1 cellular context compared by ENCODE assay signal in genomic region chr6:119566546-119567263, GRCh38.
TF ChIP-seq lines count a peak whose summit lies in the region.

No MANE protein-coding gene starts in this region.

TF ChIP-seq in K562, 482 proteins besides CTCF, POLR2A, EP300 and RAD21 (continued from another document and continues in another):
- TF ChIP-seq ZFX (CRISPR knock-in tag; IDR thresholded peaks at IDR 0.05) (0 out of 2 replicates have a peak, but pooled peaks have one; percentile 9), SRSF7 (optimal IDR thresholded peaks at IDR 0.05; ENCODE audit: low read depth, low read length) (no peak), TAF9B (IDR thresholded peaks at IDR 0.05; ENCODE audit: partially characterized antibody) (peak; percentile 53), ARNT (IDR thresholded peaks at IDR 0.05) (0 out of 4 replicates have a peak, but pooled peaks of 1 of the 2 experiments have one; percentile 42), ZEB2 (IDR thresholded peaks at IDR 0.05) (0 out of 2 replicates have a peak, but pooled peaks have one; percentile 47), ZNF695 (CRISPR knock-in tag; IDR thresholded peaks at IDR 0.05) (no peak), ZBTB7A (IDR thresholded peaks at IDR 0.05; ENCODE audit: borderline replicate concordance, control insufficient read depth, low read depth, low read length) (no peak), ZNF324 (CRISPR knock-in tag; IDR thresholded peaks at IDR 0.05) (no peak), CSDE1 (IDR thresholded peaks at IDR 0.05) (peak in 1 of 2 experiments; percentile 51; a peak in 1 of 4 replicates), FOXJ3 (CRISPR knock-in tag; IDR thresholded peaks at IDR 0.05) (no peak), ZNF318 (IDR thresholded peaks at IDR 0.05; ENCODE audit: borderline replicate concordance in 1 of 2, low read depth in 1 of 2) (no peak), MXI1 (IDR thresholded peaks at IDR 0.05; ENCODE audit: low read depth, low read length) (no peak), HDGF (IDR thresholded peaks at IDR 0.05) (no peak), TBL1XR1 (IDR thresholded peaks at IDR 0.05; ENCODE audit: low read length in 2 of 2) (no peak), BRCA1 (IDR thresholded peaks at IDR 0.05) (no peak), BRCA1 (CRISPR knock-in tag; IDR thresholded peaks at IDR 0.05) (no peak), KHSRP (IDR thresholded peaks at IDR 0.05) (no peak), DIDO1 (tag; IDR thresholded peaks at IDR 0.05; ENCODE audit: low read depth) (no peak), STAT5B (CRISPR knock-in tag; IDR thresholded peaks at IDR 0.05) (no peak), PHF21A (IDR thresholded peaks at IDR 0.05; ENCODE audit: borderline replicate concordance, low read depth) (no peak), VEZF1 (CRISPR knock-in tag; IDR thresholded peaks at IDR 0.05) (0 out of 2 replicates have a peak, but pooled peaks have one; percentile 26), POLR2AphosphoS5 (IDR thresholded peaks at IDR 0.05; ENCODE audit: control insufficient read depth, insufficient read depth, low read depth, low read length) (peak; percentile 92), KLF13 (tag; IDR thresholded peaks at IDR 0.05; ENCODE audit: borderline replicate concordance, low read depth) (no peak), ZC3H4 (CRISPR knock-in tag; IDR thresholded peaks at IDR 0.05; ENCODE audit: borderline replicate concordance) (no peak)
- TF ChIP-seq, protein P1, sequence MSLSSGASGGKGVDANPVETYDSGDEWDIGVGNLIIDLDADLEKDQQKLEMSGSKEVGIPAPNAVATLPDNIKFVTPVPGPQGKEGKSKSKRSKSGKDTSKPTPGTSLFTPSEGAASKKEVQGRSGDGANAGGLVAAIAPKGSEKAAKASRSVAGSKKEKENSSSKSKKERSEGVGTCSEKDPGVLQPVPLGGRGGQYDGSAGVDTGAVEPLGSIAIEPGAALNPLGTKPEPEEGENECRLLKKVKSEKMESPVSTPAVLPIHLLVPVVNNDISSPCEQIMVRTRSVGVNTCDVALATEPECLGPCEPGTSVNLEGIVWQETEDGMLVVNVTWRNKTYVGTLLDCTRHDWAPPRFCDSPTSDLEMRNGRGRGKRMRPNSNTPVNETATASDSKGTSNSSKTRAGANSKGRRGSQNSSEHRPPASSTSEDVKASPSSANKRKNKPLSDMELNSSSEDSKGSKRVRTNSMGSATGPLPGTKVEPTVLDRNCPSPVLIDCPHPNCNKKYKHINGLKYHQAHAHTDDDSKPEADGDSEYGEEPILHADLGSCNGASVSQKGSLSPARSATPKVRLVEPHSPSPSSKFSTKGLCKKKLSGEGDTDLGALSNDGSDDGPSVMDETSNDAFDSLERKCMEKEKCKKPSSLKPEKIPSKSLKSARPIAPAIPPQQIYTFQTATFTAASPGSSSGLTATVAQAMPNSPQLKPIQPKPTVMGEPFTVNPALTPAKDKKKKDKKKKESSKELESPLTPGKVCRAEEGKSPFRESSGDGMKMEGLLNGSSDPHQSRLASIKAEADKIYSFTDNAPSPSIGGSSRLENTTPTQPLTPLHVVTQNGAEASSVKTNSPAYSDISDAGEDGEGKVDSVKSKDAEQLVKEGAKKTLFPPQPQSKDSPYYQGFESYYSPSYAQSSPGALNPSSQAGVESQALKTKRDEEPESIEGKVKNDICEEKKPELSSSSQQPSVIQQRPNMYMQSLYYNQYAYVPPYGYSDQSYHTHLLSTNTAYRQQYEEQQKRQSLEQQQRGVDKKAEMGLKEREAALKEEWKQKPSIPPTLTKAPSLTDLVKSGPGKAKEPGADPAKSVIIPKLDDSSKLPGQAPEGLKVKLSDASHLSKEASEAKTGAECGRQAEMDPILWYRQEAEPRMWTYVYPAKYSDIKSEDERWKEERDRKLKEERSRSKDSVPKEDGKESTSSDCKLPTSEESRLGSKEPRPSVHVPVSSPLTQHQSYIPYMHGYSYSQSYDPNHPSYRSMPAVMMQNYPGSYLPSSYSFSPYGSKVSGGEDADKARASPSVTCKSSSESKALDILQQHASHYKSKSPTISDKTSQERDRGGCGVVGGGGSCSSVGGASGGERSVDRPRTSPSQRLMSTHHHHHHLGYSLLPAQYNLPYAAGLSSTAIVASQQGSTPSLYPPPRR (CRISPR knock-in tag; IDR thresholded peaks at IDR 0.05; ENCODE audit: borderline replicate concordance), result no peak
- TF ChIP-seq, protein P2, sequence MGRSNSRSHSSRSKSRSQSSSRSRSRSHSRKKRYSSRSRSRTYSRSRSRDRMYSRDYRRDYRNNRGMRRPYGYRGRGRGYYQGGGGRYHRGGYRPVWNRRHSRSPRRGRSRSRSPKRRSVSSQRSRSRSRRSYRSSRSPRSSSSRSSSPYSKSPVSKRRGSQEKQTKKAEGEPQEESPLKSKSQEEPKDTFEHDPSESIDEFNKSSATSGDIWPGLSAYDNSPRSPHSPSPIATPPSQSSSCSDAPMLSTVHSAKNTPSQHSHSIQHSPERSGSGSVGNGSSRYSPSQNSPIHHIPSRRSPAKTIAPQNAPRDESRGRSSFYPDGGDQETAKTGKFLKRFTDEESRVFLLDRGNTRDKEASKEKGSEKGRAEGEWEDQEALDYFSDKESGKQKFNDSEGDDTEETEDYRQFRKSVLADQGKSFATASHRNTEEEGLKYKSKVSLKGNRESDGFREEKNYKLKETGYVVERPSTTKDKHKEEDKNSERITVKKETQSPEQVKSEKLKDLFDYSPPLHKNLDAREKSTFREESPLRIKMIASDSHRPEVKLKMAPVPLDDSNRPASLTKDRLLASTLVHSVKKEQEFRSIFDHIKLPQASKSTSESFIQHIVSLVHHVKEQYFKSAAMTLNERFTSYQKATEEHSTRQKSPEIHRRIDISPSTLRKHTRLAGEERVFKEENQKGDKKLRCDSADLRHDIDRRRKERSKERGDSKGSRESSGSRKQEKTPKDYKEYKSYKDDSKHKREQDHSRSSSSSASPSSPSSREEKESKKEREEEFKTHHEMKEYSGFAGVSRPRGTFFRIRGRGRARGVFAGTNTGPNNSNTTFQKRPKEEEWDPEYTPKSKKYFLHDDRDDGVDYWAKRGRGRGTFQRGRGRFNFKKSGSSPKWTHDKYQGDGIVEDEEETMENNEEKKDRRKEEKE (IDR thresholded peaks at IDR 0.05; ENCODE audit: borderline replicate concordance in 1 of 2, control insufficient read depth in 1 of 2, low read depth in 2 of 2, low read length in 1 of 2), result no peak
- TF ChIP-seq, protein P3, sequence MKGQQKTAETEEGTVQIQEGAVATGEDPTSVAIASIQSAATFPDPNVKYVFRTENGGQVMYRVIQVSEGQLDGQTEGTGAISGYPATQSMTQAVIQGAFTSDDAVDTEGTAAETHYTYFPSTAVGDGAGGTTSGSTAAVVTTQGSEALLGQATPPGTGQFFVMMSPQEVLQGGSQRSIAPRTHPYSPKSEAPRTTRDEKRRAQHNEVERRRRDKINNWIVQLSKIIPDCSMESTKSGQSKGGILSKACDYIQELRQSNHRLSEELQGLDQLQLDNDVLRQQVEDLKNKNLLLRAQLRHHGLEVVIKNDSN (CRISPR knock-in tag; IDR thresholded peaks at IDR 0.05), result no peak
- TF ChIP-seq, protein P4, sequence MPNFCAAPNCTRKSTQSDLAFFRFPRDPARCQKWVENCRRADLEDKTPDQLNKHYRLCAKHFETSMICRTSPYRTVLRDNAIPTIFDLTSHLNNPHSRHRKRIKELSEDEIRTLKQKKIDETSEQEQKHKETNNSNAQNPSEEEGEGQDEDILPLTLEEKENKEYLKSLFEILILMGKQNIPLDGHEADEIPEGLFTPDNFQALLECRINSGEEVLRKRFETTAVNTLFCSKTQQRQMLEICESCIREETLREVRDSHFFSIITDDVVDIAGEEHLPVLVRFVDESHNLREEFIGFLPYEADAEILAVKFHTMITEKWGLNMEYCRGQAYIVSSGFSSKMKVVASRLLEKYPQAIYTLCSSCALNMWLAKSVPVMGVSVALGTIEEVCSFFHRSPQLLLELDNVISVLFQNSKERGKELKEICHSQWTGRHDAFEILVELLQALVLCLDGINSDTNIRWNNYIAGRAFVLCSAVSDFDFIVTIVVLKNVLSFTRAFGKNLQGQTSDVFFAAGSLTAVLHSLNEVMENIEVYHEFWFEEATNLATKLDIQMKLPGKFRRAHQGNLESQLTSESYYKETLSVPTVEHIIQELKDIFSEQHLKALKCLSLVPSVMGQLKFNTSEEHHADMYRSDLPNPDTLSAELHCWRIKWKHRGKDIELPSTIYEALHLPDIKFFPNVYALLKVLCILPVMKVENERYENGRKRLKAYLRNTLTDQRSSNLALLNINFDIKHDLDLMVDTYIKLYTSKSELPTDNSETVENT (CRISPR knock-in tag; IDR thresholded peaks at IDR 0.05), result no peak
- TF ChIP-seq, protein P5, sequence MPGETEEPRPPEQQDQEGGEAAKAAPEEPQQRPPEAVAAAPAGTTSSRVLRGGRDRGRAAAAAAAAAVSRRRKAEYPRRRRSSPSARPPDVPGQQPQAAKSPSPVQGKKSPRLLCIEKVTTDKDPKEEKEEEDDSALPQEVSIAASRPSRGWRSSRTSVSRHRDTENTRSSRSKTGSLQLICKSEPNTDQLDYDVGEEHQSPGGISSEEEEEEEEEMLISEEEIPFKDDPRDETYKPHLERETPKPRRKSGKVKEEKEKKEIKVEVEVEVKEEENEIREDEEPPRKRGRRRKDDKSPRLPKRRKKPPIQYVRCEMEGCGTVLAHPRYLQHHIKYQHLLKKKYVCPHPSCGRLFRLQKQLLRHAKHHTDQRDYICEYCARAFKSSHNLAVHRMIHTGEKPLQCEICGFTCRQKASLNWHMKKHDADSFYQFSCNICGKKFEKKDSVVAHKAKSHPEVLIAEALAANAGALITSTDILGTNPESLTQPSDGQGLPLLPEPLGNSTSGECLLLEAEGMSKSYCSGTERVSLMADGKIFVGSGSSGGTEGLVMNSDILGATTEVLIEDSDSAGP (CRISPR knock-in tag; IDR thresholded peaks at IDR 0.05), result no peak
